25 cellular contexts compared by ENCODE assay signal in the genomic region with DNA sequence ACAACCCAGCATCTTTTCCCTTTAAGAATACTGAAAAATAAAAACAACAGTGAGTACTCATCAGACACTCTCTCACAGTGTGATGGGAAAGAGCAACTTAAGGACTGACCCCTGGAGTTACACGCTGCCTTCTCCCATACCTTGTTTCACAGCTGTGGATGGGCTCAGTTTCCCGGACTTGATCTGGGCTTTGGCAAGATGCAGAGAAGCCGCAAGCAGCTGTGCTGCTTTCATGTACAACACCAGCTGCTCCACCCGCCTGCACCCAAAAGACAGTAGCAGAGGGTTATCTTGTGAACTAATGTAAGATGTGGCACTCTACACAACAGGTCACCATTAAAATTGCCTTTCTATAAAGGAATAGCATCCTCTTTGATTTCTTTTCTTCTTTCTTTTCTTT. TPM values are rescaled to one million over a fixed set of nuclear protein-coding genes. Genes with fewer than 3 reads are reported as not detected.
"Had no signal": no experiment of that assay in that cellular context is flagged by ENCODE, and none has a peak within 500 bp of the region (broad histone marks: within the 10 kb centered on the region; RNA-seq: fewer than 3 reads in every experiment).

No MANE protein-coding gene starts in this region.

- DNase-seq: hippocampal formation; kidney glomerular epithelial cell; left cardiac atrium; lower lobe of right lung; mammary epithelial cell; mesenchymal stem cell; naive thymus-derived CD4-positive, alpha-beta T cell; ovary; right lobe of liver; small intestine; spleen; stimulated activated CD4-positive, alpha-beta T cell treated with anti-CD3 and anti-CD28 coated beads, Interleukin-4, amount 100 ng/mL, for 24 hours; stimulated activated naive CD4-positive, alpha-beta T cell; trophoblast cell; upper lobe of right lung had no signal

- H3K27ac Mint-ChIP-seq: mesothelial cell of epicardium; natural killer cell treated with Interleukin-12 subunit alpha and Interleukin-12 subunit beta and Interleukin-15 and Interleukin-18, amount 100 ng/mL, for 72 hours; progenitor cell of endocrine pancreas; stimulated activated effector memory CD8-positive, alpha-beta T cell treated with anti-CD3 and anti-CD28 coated beads, Interleukin-12 subunit alpha, Interleukin-12 subunit beta, amount 100 ng/mL, for 72 hours; stimulated activated naive CD8-positive, alpha-beta T cell treated with anti-CD3 and anti-CD28 coated beads, Interleukin-15, Interleukin-2, amounts not matched to agents 100 ng/mL and 50 ng/mL, for 24 hours had no signal

- H3K9me3 ChIP-seq: lower lobe of right lung, ovary, right atrium auricular region, right lobe of liver, spleen, suprapubic skin, thoracic aorta, tibial artery, upper lobe of right lung had no signal

- H3K27me3 ChIP-seq: ovary, right atrium auricular region, right lobe of liver, spleen, suprapubic skin, tibial artery, upper lobe of right lung had no signal

- H3K9me3 Mint-ChIP-seq: mesothelial cell of epicardium; naive thymus-derived CD4-positive, alpha-beta T cell; natural killer cell treated with Interleukin-12 subunit alpha and Interleukin-12 subunit beta and Interleukin-15 and Interleukin-18, amount 100 ng/mL, for 72 hours; stimulated activated effector memory CD8-positive, alpha-beta T cell treated with anti-CD3 and anti-CD28 coated beads, Interleukin-12 subunit alpha, Interleukin-12 subunit beta, amount 100 ng/mL, for 72 hours; stimulated activated naive CD8-positive, alpha-beta T cell treated with anti-CD3 and anti-CD28 coated beads, Interleukin-15, Interleukin-2, amounts not matched to agents 100 ng/mL and 50 ng/mL, for 24 hours had no signal

- H3K27me3 Mint-ChIP-seq: naive thymus-derived CD4-positive, alpha-beta T cell; natural killer cell treated with Interleukin-12 subunit alpha and Interleukin-12 subunit beta and Interleukin-15 and Interleukin-18, amount 100 ng/mL, for 72 hours; progenitor cell of endocrine pancreas; stimulated activated naive CD8-positive, alpha-beta T cell treated with anti-CD3 and anti-CD28 coated beads, Interleukin-15, Interleukin-2, amounts not matched to agents 100 ng/mL and 50 ng/mL, for 24 hours had no signal

- H3K4me3 ChIP-seq: lower lobe of right lung, ovary, right atrium auricular region, right lobe of liver, spleen, suprapubic skin, thoracic aorta, tibial artery, upper lobe of right lung had no signal

- H3K4me1 ChIP-seq: lower lobe of right lung, right atrium auricular region, spleen, suprapubic skin, tibial artery, upper lobe of right lung had no signal

- H3K4me3 Mint-ChIP-seq: mesothelial cell of epicardium; naive thymus-derived CD4-positive, alpha-beta T cell; natural killer cell treated with Interleukin-12 subunit alpha and Interleukin-12 subunit beta and Interleukin-15 and Interleukin-18, amount 100 ng/mL, for 72 hours; stimulated activated effector memory CD8-positive, alpha-beta T cell treated with anti-CD3 and anti-CD28 coated beads, Interleukin-12 subunit alpha, Interleukin-12 subunit beta, amount 100 ng/mL, for 72 hours; stimulated activated naive CD8-positive, alpha-beta T cell treated with anti-CD3 and anti-CD28 coated beads, Interleukin-15, Interleukin-2, amounts not matched to agents 100 ng/mL and 50 ng/mL, for 24 hours had no signal

- H3K27ac ChIP-seq: lower lobe of right lung, ovary, right atrium auricular region, right lobe of liver, spleen, suprapubic skin, thoracic aorta, tibial artery, upper lobe of right lung had no signal

- ATAC-seq: left cardiac atrium; lower lobe of right lung; naive thymus-derived CD4-positive, alpha-beta T cell; natural killer cell treated with Interleukin-12 subunit alpha and Interleukin-12 subunit beta and Interleukin-15 and Interleukin-18, amount 100 ng/mL, for 72 hours; upper lobe of right lung had no signal

- H3K36me3 ChIP-seq: ovary had no signal

- H3K4me1 Mint-ChIP-seq: mesothelial cell of epicardium had no signal

RNA-seq across cellular contexts. Expression of gene ALDH3A1, which starts 32.7 kb away (rescaled TPM):
- total RNA-seq: mononuclear cell; natural killer cell treated with Interleukin-12 subunit alpha and Interleukin-12 subunit beta and Interleukin-15 and Interleukin-18, amount 100 ng/mL, for 72 hours had no signal
- polyA plus RNA-seq: naive thymus-derived CD4-positive, alpha-beta T cell had no signal
